ENCODE assay signal across 8 cellular contexts in genomic region chrX:53831662-53832635, GRCh38.
A peak's percentile ranks its signal among the peaks of the same experiment; 100 is the strongest.
DNase-seq lines count a peak whose midpoint lies in the region; ATAC-seq and TF ChIP-seq lines count a peak whose summit lies in the region.

No MANE protein-coding gene starts in this region.

- no peak for TF ChIP-seq POLR2A in NB4 (IDR thresholded peaks at IDR 0.05; ENCODE audit: extremely low read depth, insufficient read length)

- no peaks in the 10 kb centered on the region for H3K36me3 Mint-ChIP-seq in neural crest cell (ENCODE audit: low read depth)

- peaks cover 7% of the 10 kb centered on the region for H3K9me3 Mint-ChIP-seq in neural crest cell

- H3K4me1 Mint-ChIP-seq in neural crest cell: no peaks in the 10 kb centered on the region

- peak; percentile 92 for ATAC-seq in GM21576 (IDR thresholded peaks at IDR 0.05; ENCODE audit: unreplicated experiment)
- peak; percentile 74 to 78 for ATAC-seq in activated CD4-positive, CD25-positive, alpha-beta regulatory T cell treated with anti-CD3 and anti-CD28 coated beads, Interleukin-2, amount 50 U/mL, for 24 hours
- no peak for ATAC-seq in HG02840 (IDR thresholded peaks at IDR 0.05; ENCODE audit: low FRiP score, unreplicated experiment)

- no peak overlapping the region for H3K4me3 ChIP-seq in NB4 (ENCODE audit: low read depth, low read length)

- peaks cover 7% of the 10 kb centered on the region for H3K27me3 Mint-ChIP-seq in neural crest cell (ENCODE audit: low read depth)

- peak; percentile 38 for TF ChIP-seq CTCF in NB4 (IDR thresholded peaks at IDR 0.05; ENCODE audit: low read depth, low read length)
- TF ChIP-seq CTCF in neural crest cell (conservative IDR thresholded peaks at IDR 0.05): peak; percentile 61

- DNase-seq in EH (ENCODE audit: low read depth) (peak; percentile 27), NB4 (ENCODE audit: low read depth) (peak; percentile 49), neural crest cell (ENCODE audit: low read depth, low spot score) (peak; percentile 19), mesenteric fat pad (ENCODE audit: low spot score) (no peak)
- DNase-seq in effector CD8-positive, alpha-beta T cell (lab: John Stamatoyannopoulos, UW): peak; percentile 0

- H3K27ac Mint-ChIP-seq in neural crest cell (ENCODE audit: unreplicated experiment): no peak overlapping the region

- no peak overlapping the region for H3K4me3 Mint-ChIP-seq in neural crest cell
